Comparison of ENCODE assay signal across 26 cellular contexts in genomic region chr1:114178940-114179339, GRCh38. TPM values are rescaled to one million over a fixed set of nuclear protein-coding genes. Genes with fewer than 3 reads are reported as not detected.
DNase-seq lines count a peak whose midpoint lies in the region; ATAC-seq, FAIRE-seq and TF ChIP-seq lines count a peak whose summit lies in the region.
"Had no signal": no experiment of that assay in that cellular context is flagged by ENCODE, and none has a peak within 500 bp of the region (broad histone marks: within the 10 kb centered on the region; RNA-seq: fewer than 3 reads in every experiment).

No MANE protein-coding gene starts in this region.

- H4K20me1 ChIP-seq in K562 (replicated peaks; ENCODE audit: control insufficient read depth, insufficient read depth, low read length), result no peaks in the 10 kb centered on the region

- ATAC-seq in K562 (no peak), HG02840 (IDR thresholded peaks at IDR 0.05; ENCODE audit: low FRiP score, unreplicated experiment) (no peak)
- ATAC-seq: Right ventricle myocardium inferior, SK-N-SH treated with all-trans-retinoic acid at 6 μM for 48 hours, T-helper 17 cell had no signal

- in situ Hi-C loops in ACHN (cut with HindIII; ENCODE audit: low pct_ligation_motif_present, low pct_unique_long_range_greater_than_20kb, low sequenced_read_pairs), result no loop called here
- in situ Hi-C loops in K562 (cut with MboI), result no loop called here

- POLR2A ChIA-PET in K562 (lab: Yijun Ruan, JAX), result interaction anchor here (0.6 to 1.6 kb wide), 3 partner anchors 9 to 110 kb away, joined by 3 to 5 read pairs (median 4); no protein-coding TSS in a partner anchor

- H3K36me3 ChIP-seq in K562 (ENCODE audit: control insufficient read depth, insufficient read depth, low read length), result no peaks in the 10 kb centered on the region
- H3K36me3 ChIP-seq: BE2C, SJCRH30 had no signal

- H3K27ac ChIP-seq in K562 (ENCODE audit: extremely low read depth, low read depth, low read length), result no peak overlapping the region
- H3K27ac ChIP-seq: SJCRH30 had no signal

- intact Hi-C loops in K562 (cut with micrococcal nuclease), result no loop called here

- 0% methylated on average over 1 of the region's 1 CpG for WGBS in K562 (ENCODE audit: insufficient coverage, low coverage, missing lambda C conversion rate)

- CTCF ChIA-PET in K562 (lab: Yijun Ruan, JAX; ENCODE audit: low intra/inter-chr PET ratio), result no interaction called here

- no peak for TF ChIP-seq RAD21 in K562 (CRISPR knock-in tag; conservative IDR thresholded peaks at IDR 0.05 in 1 of 2, IDR thresholded peaks at IDR 0.05 in 1 of 2)

- peak; percentile 6 for FAIRE-seq in K562 (lab: Jason Lieb, UNC)
- FAIRE-seq: H54, HTR-8/SVneo had no signal

- no peak overlapping the region for H3K9ac ChIP-seq in K562 (ENCODE audit: insufficient read depth in 1 of 2, low read depth in 2 of 2, low read length in 2 of 2)

- no peaks in the 10 kb centered on the region for H3K4me1 ChIP-seq in K562 (replicated peaks in 1 of 2; ENCODE audit: control insufficient read depth in 2 of 2, insufficient read depth in 2 of 2, low read length in 2 of 2)
- H3K4me1 ChIP-seq: BE2C, SJCRH30 had no signal

- no peak overlapping the region for H3K4me2 ChIP-seq in K562 (ENCODE audit: insufficient read depth, low read length)

- no peak for TF ChIP-seq POLR2A in K562 (conservative IDR thresholded peaks at IDR 0.05)

- no peak for TF ChIP-seq EP300 in K562 (IDR thresholded peaks at IDR 0.05; ENCODE audit: low read length)

- H2AFZ ChIP-seq in K562 (ENCODE audit: low read depth, low read length), result no peak overlapping the region

- BruUV-seq in K562 (replicated peaks; lab: Mats Ljungman, UMichigan), result no TSS peak

- DNase-seq in ACHN (peak; percentile 16), LNCaP clone FGC (ENCODE audit: low read depth) (peak; percentile 22), NCI-H69 (lab: John Stamatoyannopoulos, UW) (peak; percentile 7), K562 (ENCODE audit: extremely low read depth in 1 of 4, low spot score in 3 of 4) (no peak), LoVo (ENCODE audit: low spot score) (no peak), COLO829 (ENCODE audit: low spot score) (no peak)
- no peak for DNase-seq in activated CD8-positive, alpha-beta memory T cell treated with anti-CD3 and anti-CD28 coated beads for 24 hours
- DNase-seq: BE2C; Calu3; CD8-positive, alpha-beta memory T cell; KBM-7; MM.1S; NCI-H1048; NCI-H146; NCI-H345; NCI-H774; SJCRH30; T-helper 17 cell had no signal

- H3K9me1 ChIP-seq in K562 (ENCODE audit: control insufficient read depth, insufficient read depth, low read length), result no peaks in the 10 kb centered on the region

- H3K27me3 ChIP-seq in K562 (ENCODE audit: control insufficient read depth in 2 of 2, insufficient read depth in 2 of 2, low read length in 2 of 2), result peaks cover 8 to 11% of the 10 kb centered on the region in 2 experiments
- H3K27me3 ChIP-seq: SJCRH30 had no signal

- no peaks in the 10 kb centered on the region for H3K9me3 ChIP-seq in K562 (replicated peaks; ENCODE audit: control insufficient read depth, insufficient read depth, low read depth, low read length)
- H3K9me3 ChIP-seq: BE2C had no signal

- no peaks in the 10 kb centered on the region for H3K79me2 ChIP-seq in K562 (ENCODE audit: control insufficient read depth, insufficient read depth, low read length)

- no peak overlapping the region for H3K4me3 ChIP-seq in LNCaP clone FGC (ENCODE audit: low read depth, low read length)
- H3K4me3 ChIP-seq in K562, result no peak overlapping the region
- H3K4me3 ChIP-seq: SJCRH30 had no signal

- TF ChIP-seq CTCF in LNCaP clone FGC (IDR thresholded peaks at IDR 0.05; ENCODE audit: control insufficient read depth, extremely low read depth, insufficient read depth), result no peak
- TF ChIP-seq CTCF in K562 (IDR thresholded peaks at IDR 0.05 in 2 of 3, conservative IDR thresholded peaks at IDR 0.05 in 1 of 3; ENCODE audit: insufficient read depth in 2 of 3, low read depth in 1 of 3, low read length in 3 of 3), result no peak

TF ChIP-seq in K562, 482 proteins besides CTCF, POLR2A, EP300 and RAD21:
- TF ChIP-seq SMAD4 (CRISPR knock-in tag; conservative IDR thresholded peaks at IDR 0.05), result no peak
- no peak for TF ChIP-seq KDM2B (CRISPR knock-in tag; IDR thresholded peaks at IDR 0.05)
- TF ChIP-seq MYNN (IDR thresholded peaks at IDR 0.05), result no peak
- no peak for TF ChIP-seq MYNN (CRISPR knock-in tag; IDR thresholded peaks at IDR 0.05)
- TF ChIP-seq ID3 (CRISPR knock-in tag; IDR thresholded peaks at IDR 0.05), result no peak
- TF ChIP-seq ID3 (tag; IDR thresholded peaks at IDR 0.05), result no peak
- no peak for TF ChIP-seq THAP7 (CRISPR knock-in tag; IDR thresholded peaks at IDR 0.05)
- no peak for TF ChIP-seq TFAM (CRISPR knock-in tag; conservative IDR thresholded peaks at IDR 0.05)
- TF ChIP-seq ZNF217 (CRISPR knock-in tag; IDR thresholded peaks at IDR 0.05), result no peak
- TF ChIP-seq SREBF2 (CRISPR knock-in tag; IDR thresholded peaks at IDR 0.05), result no peak

RNA-seq across cellular contexts. Expression of gene SYT6, which starts 25.3 kb away (rescaled TPM):
- total RNA-seq in K562 (2011; cell fraction: chromatin; rRNA removed; ENCODE audit: low replicate concordance), result not detected in 2 replicates
- total RNA-seq in K562 (2011; cell fraction: nucleolus; rRNA removed), result not detected in 2 replicates
- not detected in 2 replicates for total RNA-seq in K562 (2011; cell fraction: nucleoplasm; rRNA removed)
- total RNA-seq in K562 (2014; rRNA removed) (not detected in 2 replicates), K562 (2014; rRNA removed; fragmentation: Illumina TruSeq; extraction: Trizol) (not detected in 2 replicates), K562 (2015; rRNA removed; fragmentation: Illumina TruSeq; extraction: Trizol) (not detected in 2 replicates), K562 (2021) (not detected in 2 replicates)
- polyA plus RNA-seq in K562 (2011; rRNA removed) (0.06 TPM in 1 of 2 replicates, not detected in the other), K562 (2014; fragmentation: Illumina TruSeq; extraction: Trizol) (not detected in 2 replicates), K562 (2014; fragmentation: Nextera tagmentation; extraction: Ambion mirVana) (not detected), K562 (2014; rRNA removed) (not detected in 2 replicates)
- polyA plus RNA-seq in K562 (2011; cell fraction: cytosol; rRNA removed), result not detected in 2 replicates
- 0.15 TPM in 1 of 2 replicates, not detected in the other for polyA plus RNA-seq in K562 (2011; cell fraction: nucleus; rRNA removed)
- polyA plus RNA-seq in K562 (2012), result not detected in 2 replicates
- polyA minus RNA-seq in K562 (2011; rRNA and poly(A)+ RNA removed), result not detected in 2 replicates
- not detected in 2 replicates for polyA minus RNA-seq in K562 (2011; cell fraction: cytosol; rRNA and poly(A)+ RNA removed)
- not detected in 2 replicates for polyA minus RNA-seq in K562 (2011; cell fraction: nucleus; rRNA and poly(A)+ RNA removed)
- total RNA-seq: Calu3; CD8-positive, alpha-beta memory T cell; OCI-LY7; Right ventricle myocardium inferior; RPMI7951 had no signal
- polyA plus RNA-seq: CD14-positive monocyte; CD8-positive, alpha-beta memory T cell had no signal

Comparison
In these comparisons a context has a peak if more than half of its experiments do, and no peak if none do; other contexts are left out.
1. DNase-seq: peak in ACHN (single experiment), LNCaP clone FGC (single experiment) and NCI-H69 (single experiment); none in K562 (0 of 4), LoVo (single experiment), COLO829 (single experiment) and activated CD8-positive, alpha-beta memory T cell treated with anti-CD3 and anti-CD28 coated beads for 24 hours (single experiment).